ENCODE assay signal across 24 cellular contexts in genomic region chr20:63966172-63966943, GRCh38. TPM values are rescaled to one million over a fixed set of nuclear protein-coding genes. Genes with fewer than 3 reads are reported as not detected.
DNase-seq lines count a peak whose midpoint lies in the region; ATAC-seq, FAIRE-seq and TF ChIP-seq lines count a peak whose summit lies in the region.
"Had no signal": no experiment of that assay in that cellular context is flagged by ENCODE, and none has a peak within 500 bp of the region (broad histone marks: within the 10 kb centered on the region; RNA-seq: fewer than 3 reads in every experiment).

No MANE protein-coding gene starts in this region.

- H3K79me2 ChIP-seq in HepG2 (ENCODE audit: insufficient read depth, low read length), result peaks cover 13% of the 10 kb centered on the region

- in situ Hi-C loops in HepG2 (cut with HindIII; ENCODE audit: extremely low pct_ligation_motif_present, low pct_unique_long_range_greater_than_20kb), result no loop called here

- TF ChIP-seq POLR2A in HepG2 (IDR thresholded peaks at IDR 0.05; ENCODE audit: insufficient read depth in 1 of 2, low read depth in 2 of 2, low read length in 2 of 2) (0 out of 4 replicates have a peak, but pooled peaks of 1 of the 2 experiments have one; percentile 10), sigmoid colon (IDR thresholded peaks at IDR 0.05) (no peak)

- H3K23ac ChIP-seq in mesenchymal stem cell (ENCODE audit: low read length in 2 of 2), result no peak overlapping the region

- no peak overlapping the region for H3K14ac ChIP-seq in mesenchymal stem cell (ENCODE audit: low read length in 2 of 2)

- H3K27ac ChIP-seq in RWPE1, result peak overlapping the region; percentile 3; the same call in 1 of the 2 replicates
- no peak overlapping the region for H3K27ac ChIP-seq in HepG2 (ENCODE audit: extremely low read length, insufficient read depth, low read length)
- H3K27ac ChIP-seq in sigmoid colon, result no peak overlapping the region
- no peak overlapping the region for H3K27ac ChIP-seq in mesenchymal stem cell (ENCODE audit: low read length, poor library complexity, severe bottlenecking)
- H3K27ac ChIP-seq: ascending aorta, right lobe of liver, tibial nerve had no signal

- TF ChIP-seq RAD21 in HepG2 (CRISPR knock-in tag; IDR thresholded peaks at IDR 0.05), result no peak

- POLR2A ChIA-PET in RWPE1 (lab: Yijun Ruan, JAX; ENCODE audit: low non-redundant PET), result no interaction called here
- POLR2A ChIA-PET in HepG2 (lab: Yijun Ruan, JAX), result interaction anchor here (3.1 kb wide), 1 partner anchor 9 kb away, joined by 78 read pairs; the partner anchor contains the start of gene UCKL1

- H2BK15ac ChIP-seq in mesenchymal stem cell (ENCODE audit: low read depth, poor library complexity, severe bottlenecking), result no peak overlapping the region

- H2AK5ac ChIP-seq in mesenchymal stem cell (ENCODE audit: low read length, severe bottlenecking), result no peak overlapping the region

- H3K9me3 ChIP-seq in HepG2 (ENCODE audit: low read length), result no peaks in the 10 kb centered on the region
- H3K9me3 ChIP-seq in sigmoid colon, result no peaks in the 10 kb centered on the region
- no peaks in the 10 kb centered on the region for H3K9me3 ChIP-seq in mesenchymal stem cell (ENCODE audit: control insufficient read depth, low read length)
- H3K9me3 ChIP-seq: ascending aorta, MG63, right lobe of liver, tibial nerve had no signal

- no peak overlapping the region for H3K4ac ChIP-seq in mesenchymal stem cell (ENCODE audit: low read depth in 1 of 2, low read length in 2 of 2)

- no TSS peak for BruUV-seq in HepG2 (replicated peaks; lab: Mats Ljungman, UMichigan)

- H3K9ac ChIP-seq in HepG2 (ENCODE audit: insufficient read depth, low read depth, low read length) (no peak overlapping the region), mesenchymal stem cell (ENCODE audit: low read length) (no peak overlapping the region)

- H3K4me3 ChIP-seq in HepG2 (replicated peaks in 1 of 3; ENCODE audit: insufficient read depth in 1 of 3, low read depth in 2 of 3, low read length in 3 of 3) (no peak overlapping the region), sigmoid colon (no peak overlapping the region), mesenchymal stem cell (ENCODE audit: insufficient read depth in 1 of 2, low read depth in 1 of 2, low read length in 2 of 2) (peak overlapping the region in 1 of 2 experiments; percentile 22)
- H3K4me3 ChIP-seq: ascending aorta, MG63, right lobe of liver, tibial nerve had no signal

- DNase-seq in left cardiac atrium (peak; percentile 19), cardiac septum (ENCODE audit: low spot score) (no peak), RWPE1 (ENCODE audit: low spot score) (no peak), HepG2 (ENCODE audit: low spot score) (no peak), sigmoid colon (peak; percentile 60), mesenchymal stem cell (no peak)
- DNase-seq: activated B cell treated with CpG ODN at 0.5 μM for 24 hours; activated T-cell treated with anti-CD3 and anti-CD28 coated beads, Interleukin-2, amount 50 U/mL, for 48 hours; central memory CD4-positive, alpha-beta T cell; kidney glomerular epithelial cell; MG63; NCI-H1417 treated with DMSO at 0.1 percent for 48 hours; NCI-H2081 treated with DMSO at 0.1 percent for 48 hours; NCI-H345; SHP77; stimulated activated CD4-positive, alpha-beta T cell treated with anti-CD3 and anti-CD28 coated beads, Interleukin-15, amount 100 ng/mL, for 24 hours; T-helper 9 cell had no signal

- no peak overlapping the region for H4K91ac ChIP-seq in mesenchymal stem cell (ENCODE audit: low read length)

- H3K36me3 ChIP-seq in HepG2 (replicated peaks in 1 of 2; ENCODE audit: control insufficient read depth in 1 of 2, insufficient read depth in 2 of 2, low read length in 2 of 2), result peaks cover 41 to 53% of the 10 kb centered on the region in 2 experiments
- peaks cover 0 to 47% (median 30%) of the 10 kb centered on the region in 4 donors for H3K36me3 ChIP-seq in sigmoid colon
- H3K36me3 ChIP-seq in mesenchymal stem cell (ENCODE audit: control insufficient read depth in 1 of 2, insufficient read depth in 2 of 2, low read depth in 1 of 2, low read length in 2 of 2), result peaks cover 50 to 64% of the 10 kb centered on the region in 2 experiments

- intact Hi-C loops in left cardiac atrium (cut with DNase I), result no loop called here
- intact Hi-C loops in cardiac septum (cut with DNase I), result no loop called here
- intact Hi-C loops in HepG2 (cut with micrococcal nuclease; ENCODE audit: unreplicated experiment), result loop anchor here (10.0 kb wide), 1 partner anchor 1602 kb away; the partner anchor contains the start of gene LAMA5
- intact Hi-C loops in sigmoid colon (cut with DNase I), result no loop called here

- no peak for FAIRE-seq in HepG2 (lab: Jason Lieb, UNC)
- FAIRE-seq: endothelial cell of umbilical vein had no signal

- no peak overlapping the region for H3K4me2 ChIP-seq in HepG2 (ENCODE audit: low read depth, low read length)
- H3K4me2 ChIP-seq in mesenchymal stem cell (ENCODE audit: low read length, poor library complexity, severe bottlenecking), result no peak overlapping the region

- H3K79me1 ChIP-seq in mesenchymal stem cell (replicated peaks; ENCODE audit: low read length, poor library complexity, severe bottlenecking), result peaks cover 30% of the 10 kb centered on the region

- TF ChIP-seq EP300 in HepG2 (IDR thresholded peaks at IDR 0.05; ENCODE audit: low read depth in 2 of 2, low read length in 2 of 2), result no peak
- no peak for TF ChIP-seq EP300 in HepG2 (CRISPR knock-in tag; IDR thresholded peaks at IDR 0.05; ENCODE audit: borderline replicate concordance)
- TF ChIP-seq EP300 in sigmoid colon (IDR thresholded peaks at IDR 0.05), result no peak

- CTCF ChIA-PET in RWPE1 (lab: Yijun Ruan, JAX), result interaction anchor here (0.6 kb wide), 1 partner anchor 408 kb away, joined by 3 read pairs; no protein-coding TSS in a partner anchor
- CTCF ChIA-PET in HepG2 (lab: Yijun Ruan, JAX; ENCODE audit: low intra/inter-chr PET ratio, low total read pairs), result no interaction called here

- no peaks in the 10 kb centered on the region for H4K20me1 ChIP-seq in HepG2 (ENCODE audit: insufficient read depth, low read length)

- no peak overlapping the region for H2BK5ac ChIP-seq in mesenchymal stem cell (ENCODE audit: low read depth, low read length, poor library complexity, severe bottlenecking)

- H2BK12ac ChIP-seq in mesenchymal stem cell (ENCODE audit: low read length in 2 of 2), result no peak overlapping the region

- ATAC-seq in left cardiac atrium (no peak), HepG2 (no peak), esophagus mucosa (no peak), HG03342 (IDR thresholded peaks at IDR 0.05; ENCODE audit: unreplicated experiment) (no peak)
- ATAC-seq: naive thymus-derived CD4-positive, alpha-beta T cell; right lobe of liver had no signal

- H2BK120ac ChIP-seq in mesenchymal stem cell (ENCODE audit: low read depth, low read length), result no peak overlapping the region

- H2AFZ ChIP-seq in HepG2 (ENCODE audit: low read length) (no peak overlapping the region), mesenchymal stem cell (ENCODE audit: low read depth, low read length) (no peak overlapping the region)

- TF ChIP-seq CTCF in RWPE1 (conservative IDR thresholded peaks at IDR 0.05; ENCODE audit: low read depth) (no peak), HepG2 (CRISPR knock-in tag; IDR thresholded peaks at IDR 0.05) (no peak), sigmoid colon (IDR thresholded peaks at IDR 0.05) (no peak)

- peaks cover 25% of the 10 kb centered on the region for H3K4me1 ChIP-seq in HepG2 (ENCODE audit: insufficient read depth, low read length)
- peaks cover 0 to 19% (median 17%) of the 10 kb centered on the region in 4 donors for H3K4me1 ChIP-seq in sigmoid colon
- peaks cover 19% of the 10 kb centered on the region for H3K4me1 ChIP-seq in mesenchymal stem cell (ENCODE audit: control insufficient read depth, insufficient read depth, low read depth, low read length)

- WGBS in HepG2 (ENCODE audit: low lambda C conversion rate), result 98% methylated on average over 26 of the region's 27 CpGs
- WGBS in sigmoid colon, 2 donors, result 94 to 98% methylated on average over 27 of the region's 27 CpGs
- WGBS in mesenchymal stem cell, result 98% methylated on average over 26 of the region's 27 CpGs

- H3K27me3 ChIP-seq in HepG2 (ENCODE audit: control insufficient read depth in 1 of 2, insufficient read depth in 2 of 2, low read length in 2 of 2), result no peaks in the 10 kb centered on the region
- no peaks in the 10 kb centered on the region for H3K27me3 ChIP-seq in sigmoid colon
- no peaks in the 10 kb centered on the region for H3K27me3 ChIP-seq in mesenchymal stem cell (ENCODE audit: control insufficient read depth in 1 of 2, insufficient read depth in 1 of 2, low read length in 2 of 2)
- H3K27me3 ChIP-seq: ascending aorta, MG63, right lobe of liver, tibial nerve had no signal

- no peak overlapping the region for H3K18ac ChIP-seq in mesenchymal stem cell (ENCODE audit: low read depth in 1 of 2, low read length in 2 of 2)

- H4K8ac ChIP-seq in mesenchymal stem cell (ENCODE audit: low read length), result no peak overlapping the region

RNA-seq across cellular contexts. Expression of gene ZNF512B, which starts 3.4 kb away (rescaled TPM):
- total RNA-seq in left cardiac atrium (10 to 100 TPM; 11.7 to 14.5 TPM), cardiac septum (12.8 TPM), HepG2 (2016; rRNA removed; fragmentation: Illumina TruSeq; extraction: Trizol) (22.0 and 30.6 TPM in 2 replicates), sigmoid colon (10 to 100 TPM in 2 of 4 donors, 1 to 10 TPM in 2; 5.1 to 10.8 (median 9.0) TPM), esophagus mucosa (13.9 TPM)
- 2.9 and 3.3 TPM in 2 replicates for total RNA-seq in HepG2 (2016; cell fraction: cytosol; rRNA removed; fragmentation: Illumina TruSeq; extraction: Trizol; ENCODE audit: low read depth)
- 19.4 and 31.9 TPM in 2 replicates for total RNA-seq in HepG2 (2016; cell fraction: insoluble cytoplasmic fraction; rRNA removed; fragmentation: Illumina TruSeq; extraction: Trizol)
- total RNA-seq in HepG2 (2016; cell fraction: membrane; rRNA removed; fragmentation: Illumina TruSeq; extraction: Trizol), result 12.6 and 13.7 TPM in 2 replicates
- 28.0 and 32.8 TPM in 2 replicates for total RNA-seq in HepG2 (2016; cell fraction: nucleus; rRNA removed; fragmentation: Illumina TruSeq; extraction: Trizol)
- polyA plus RNA-seq in HepG2 (2011; rRNA removed) (11.5 and 16.4 TPM in 2 replicates), sigmoid colon (1 to 10 TPM in 2 of 3 donors, under 1 TPM in 1; 0.23 to 5.5 (median 1.2) TPM)
- polyA plus RNA-seq in HepG2 (2011; cell fraction: cytosol; rRNA removed), result 9.0 and 12.7 TPM in 2 replicates
- polyA plus RNA-seq in HepG2 (2011; cell fraction: nucleus; rRNA removed), result 106 and 141 TPM in 2 replicates
- 23.5 and 23.8 TPM in 2 replicates for polyA plus RNA-seq in HepG2 (2012)
- polyA plus RNA-seq in HepG2 (2016; cell fraction: cytosol; fragmentation: Illumina TruSeq; extraction: Trizol; ENCODE audit: low read depth), result 2.1 and 2.2 TPM in 2 replicates
- 23.5 and 28.8 TPM in 2 replicates for polyA plus RNA-seq in HepG2 (2016; cell fraction: insoluble cytoplasmic fraction; fragmentation: Illumina TruSeq; extraction: Trizol; ENCODE audit: low read depth)
- polyA plus RNA-seq in HepG2 (2016; cell fraction: membrane; fragmentation: Illumina TruSeq; extraction: Trizol; ENCODE audit: low read depth), result 8.1 and 9.6 TPM in 2 replicates
- 109 and 115 TPM in 2 replicates for polyA plus RNA-seq in HepG2 (2016; cell fraction: nucleus; fragmentation: Illumina TruSeq; extraction: Trizol; ENCODE audit: insufficient read depth, low read depth)
- polyA minus RNA-seq in HepG2 (2011; rRNA and poly(A)+ RNA removed; ENCODE audit: low replicate concordance), result 5.2 and 21.4 TPM in 2 replicates
- polyA minus RNA-seq in HepG2 (2011; cell fraction: cytosol; rRNA and poly(A)+ RNA removed), result 14.0 and 14.8 TPM in 2 replicates
- polyA minus RNA-seq in HepG2 (2011; cell fraction: nucleus; rRNA and poly(A)+ RNA removed), result 13.6 and 13.9 TPM in 2 replicates
- 12.2 TPM for polyA plus RNA-seq in mesenchymal stem cell (2013, experiment 1 of 2)
- 11.7 TPM for polyA plus RNA-seq in mesenchymal stem cell (2013, experiment 2 of 2)

RNA-seq across cellular contexts. Expression of gene UCKL1, which starts 10.1 kb away (rescaled TPM):
- total RNA-seq in left cardiac atrium (10 to 100 TPM; 30.8 to 32.4 TPM), cardiac septum (43.2 TPM), HepG2 (2016; rRNA removed; fragmentation: Illumina TruSeq; extraction: Trizol) (48.0 and 50.2 TPM in 2 replicates), sigmoid colon (10 to 100 TPM; 21.1 to 36.3 (median 24.9) TPM), esophagus mucosa (25.1 TPM)
- total RNA-seq in HepG2 (2016; cell fraction: cytosol; rRNA removed; fragmentation: Illumina TruSeq; extraction: Trizol; ENCODE audit: low read depth), result 15.0 and 16.7 TPM in 2 replicates
- total RNA-seq in HepG2 (2016; cell fraction: insoluble cytoplasmic fraction; rRNA removed; fragmentation: Illumina TruSeq; extraction: Trizol), result 43.5 and 50.1 TPM in 2 replicates
- 24.1 and 25.5 TPM in 2 replicates for total RNA-seq in HepG2 (2016; cell fraction: membrane; rRNA removed; fragmentation: Illumina TruSeq; extraction: Trizol)
- total RNA-seq in HepG2 (2016; cell fraction: nucleus; rRNA removed; fragmentation: Illumina TruSeq; extraction: Trizol), result 48.6 and 53.0 TPM in 2 replicates
- polyA plus RNA-seq in HepG2 (2011; rRNA removed) (126 and 168 TPM in 2 replicates), sigmoid colon (10 to 100 TPM; 22.8 to 45.6 (median 26.1) TPM)
- polyA plus RNA-seq in HepG2 (2011; cell fraction: cytosol; rRNA removed), result 98.0 and 129 TPM in 2 replicates
- 680 and 852 TPM in 2 replicates for polyA plus RNA-seq in HepG2 (2011; cell fraction: nucleus; rRNA removed)
- 77.7 and 89.9 TPM in 2 replicates for polyA plus RNA-seq in HepG2 (2012)
- 10.6 and 11.6 TPM in 2 replicates for polyA plus RNA-seq in HepG2 (2016; cell fraction: cytosol; fragmentation: Illumina TruSeq; extraction: Trizol; ENCODE audit: low read depth)
- 45.9 and 52.5 TPM in 2 replicates for polyA plus RNA-seq in HepG2 (2016; cell fraction: insoluble cytoplasmic fraction; fragmentation: Illumina TruSeq; extraction: Trizol; ENCODE audit: low read depth)
- polyA plus RNA-seq in HepG2 (2016; cell fraction: membrane; fragmentation: Illumina TruSeq; extraction: Trizol; ENCODE audit: low read depth), result 15.4 and 15.7 TPM in 2 replicates
- 207 and 220 TPM in 2 replicates for polyA plus RNA-seq in HepG2 (2016; cell fraction: nucleus; fragmentation: Illumina TruSeq; extraction: Trizol; ENCODE audit: insufficient read depth, low read depth)
- polyA minus RNA-seq in HepG2 (2011; rRNA and poly(A)+ RNA removed; ENCODE audit: low replicate concordance), result 43.6 and 139 TPM in 2 replicates
- polyA minus RNA-seq in HepG2 (2011; cell fraction: cytosol; rRNA and poly(A)+ RNA removed), result 37.0 and 42.5 TPM in 2 replicates
- polyA minus RNA-seq in HepG2 (2011; cell fraction: nucleus; rRNA and poly(A)+ RNA removed), result 80.1 and 85.5 TPM in 2 replicates
- 21.1 TPM for polyA plus RNA-seq in mesenchymal stem cell (2013, experiment 1 of 2)
- 20.1 TPM for polyA plus RNA-seq in mesenchymal stem cell (2013, experiment 2 of 2)

RNA-seq across cellular contexts. Expression of gene SAMD10, which starts 13.1 kb away (rescaled TPM):
- total RNA-seq in left cardiac atrium, result 1 to 10 TPM; 2.7 to 3.8 TPM
- 4.0 TPM for total RNA-seq in cardiac septum
- 5.1 and 6.1 TPM in 2 replicates for total RNA-seq in HepG2 (2016; rRNA removed; fragmentation: Illumina TruSeq; extraction: Trizol)
- total RNA-seq in HepG2 (2016; cell fraction: cytosol; rRNA removed; fragmentation: Illumina TruSeq; extraction: Trizol; ENCODE audit: low read depth), result 3.8 and 3.9 TPM in 2 replicates
- 4.7 and 6.8 TPM in 2 replicates for total RNA-seq in HepG2 (2016; cell fraction: insoluble cytoplasmic fraction; rRNA removed; fragmentation: Illumina TruSeq; extraction: Trizol)
- total RNA-seq in HepG2 (2016; cell fraction: membrane; rRNA removed; fragmentation: Illumina TruSeq; extraction: Trizol), result 7.9 and 9.1 TPM in 2 replicates
- total RNA-seq in HepG2 (2016; cell fraction: nucleus; rRNA removed; fragmentation: Illumina TruSeq; extraction: Trizol), result 5.9 and 6.0 TPM in 2 replicates
- polyA plus RNA-seq in HepG2 (2011; rRNA removed), result 11.0 and 11.8 TPM in 2 replicates
- polyA plus RNA-seq in HepG2 (2011; cell fraction: cytosol; rRNA removed), result 5.2 and 8.8 TPM in 2 replicates
- 51.4 and 63.7 TPM in 2 replicates for polyA plus RNA-seq in HepG2 (2011; cell fraction: nucleus; rRNA removed)
- 6.2 and 8.9 TPM in 2 replicates for polyA plus RNA-seq in HepG2 (2012)
- polyA plus RNA-seq in HepG2 (2016; cell fraction: cytosol; fragmentation: Illumina TruSeq; extraction: Trizol; ENCODE audit: low read depth), result 8.7 and 9.1 TPM in 2 replicates
- polyA plus RNA-seq in HepG2 (2016; cell fraction: insoluble cytoplasmic fraction; fragmentation: Illumina TruSeq; extraction: Trizol; ENCODE audit: low read depth), result 8.4 and 12.7 TPM in 2 replicates
- polyA plus RNA-seq in HepG2 (2016; cell fraction: membrane; fragmentation: Illumina TruSeq; extraction: Trizol; ENCODE audit: low read depth), result 15.2 and 15.4 TPM in 2 replicates
- polyA plus RNA-seq in HepG2 (2016; cell fraction: nucleus; fragmentation: Illumina TruSeq; extraction: Trizol; ENCODE audit: insufficient read depth, low read depth), result 20.5 and 24.8 TPM in 2 replicates
- polyA minus RNA-seq in HepG2 (2011; rRNA and poly(A)+ RNA removed; ENCODE audit: low replicate concordance), result 3.7 and 5.9 TPM in 2 replicates
- polyA minus RNA-seq in HepG2 (2011; cell fraction: cytosol; rRNA and poly(A)+ RNA removed), result 4.8 and 6.0 TPM in 2 replicates
- polyA minus RNA-seq in HepG2 (2011; cell fraction: nucleus; rRNA and poly(A)+ RNA removed), result 3.3 and 4.0 TPM in 2 replicates
- 1 to 10 TPM in 3 of 4 donors, under 1 TPM in 1; 0.68 to 8.3 (median 1.9) TPM for total RNA-seq in sigmoid colon
- 1 to 10 TPM; 2.8 to 8.7 (median 4.2) TPM for polyA plus RNA-seq in sigmoid colon
- 5.7 TPM for total RNA-seq in esophagus mucosa
- polyA plus RNA-seq in mesenchymal stem cell (2013, experiment 1 of 2), result 2.8 TPM
- 2.2 TPM for polyA plus RNA-seq in mesenchymal stem cell (2013, experiment 2 of 2)
- total RNA-seq: ascending aorta had no signal

RNA-seq across cellular contexts. Expression of gene PRPF6, which starts 14.6 kb away (rescaled TPM):
- total RNA-seq in left cardiac atrium (10 to 100 TPM; 38.8 to 43.9 TPM), cardiac septum (47.5 TPM), HepG2 (2016; rRNA removed; fragmentation: Illumina TruSeq; extraction: Trizol) (101 and 127 TPM in 2 replicates), sigmoid colon (10 to 100 TPM; 42.3 to 52.1 (median 46.9) TPM), esophagus mucosa (39.7 TPM)
- total RNA-seq in HepG2 (2016; cell fraction: cytosol; rRNA removed; fragmentation: Illumina TruSeq; extraction: Trizol; ENCODE audit: low read depth), result 28.1 and 30.5 TPM in 2 replicates
- 101 and 116 TPM in 2 replicates for total RNA-seq in HepG2 (2016; cell fraction: insoluble cytoplasmic fraction; rRNA removed; fragmentation: Illumina TruSeq; extraction: Trizol)
- total RNA-seq in HepG2 (2016; cell fraction: membrane; rRNA removed; fragmentation: Illumina TruSeq; extraction: Trizol), result 51.1 and 54.9 TPM in 2 replicates
- total RNA-seq in HepG2 (2016; cell fraction: nucleus; rRNA removed; fragmentation: Illumina TruSeq; extraction: Trizol), result 68.1 and 77.4 TPM in 2 replicates
- polyA plus RNA-seq in HepG2 (2011; rRNA removed) (63.7 and 65.3 TPM in 2 replicates), sigmoid colon (10 to 100 TPM; 23.4 to 59.9 (median 26.4) TPM)
- polyA plus RNA-seq in HepG2 (2011; cell fraction: cytosol; rRNA removed), result 58.9 and 67.6 TPM in 2 replicates
- 82.2 and 84.5 TPM in 2 replicates for polyA plus RNA-seq in HepG2 (2011; cell fraction: nucleus; rRNA removed)
- 79.5 and 80.7 TPM in 2 replicates for polyA plus RNA-seq in HepG2 (2012)
- 41.2 and 42.1 TPM in 2 replicates for polyA plus RNA-seq in HepG2 (2016; cell fraction: cytosol; fragmentation: Illumina TruSeq; extraction: Trizol; ENCODE audit: low read depth)
- 130 and 149 TPM in 2 replicates for polyA plus RNA-seq in HepG2 (2016; cell fraction: insoluble cytoplasmic fraction; fragmentation: Illumina TruSeq; extraction: Trizol; ENCODE audit: low read depth)
- polyA plus RNA-seq in HepG2 (2016; cell fraction: membrane; fragmentation: Illumina TruSeq; extraction: Trizol; ENCODE audit: low read depth), result 56.1 and 60.4 TPM in 2 replicates
- 122 TPM in 2 replicates for polyA plus RNA-seq in HepG2 (2016; cell fraction: nucleus; fragmentation: Illumina TruSeq; extraction: Trizol; ENCODE audit: insufficient read depth, low read depth)
- polyA minus RNA-seq in HepG2 (2011; rRNA and poly(A)+ RNA removed; ENCODE audit: low replicate concordance), result 50.1 and 75.7 TPM in 2 replicates
- polyA minus RNA-seq in HepG2 (2011; cell fraction: cytosol; rRNA and poly(A)+ RNA removed), result 46.1 and 51.9 TPM in 2 replicates
- polyA minus RNA-seq in HepG2 (2011; cell fraction: nucleus; rRNA and poly(A)+ RNA removed), result 44.4 and 50.5 TPM in 2 replicates
- polyA plus RNA-seq in mesenchymal stem cell (2013, experiment 1 of 2), result 31.5 TPM
- 30.9 TPM for polyA plus RNA-seq in mesenchymal stem cell (2013, experiment 2 of 2)

Comparison
In these comparisons a context has a peak if more than half of its experiments do, and no peak if none do; other contexts are left out.
1. DNase-seq: peak in left cardiac atrium (single experiment) and sigmoid colon (single experiment); none in cardiac septum (single experiment), RWPE1 (single experiment), HepG2 (single experiment) and mesenchymal stem cell (single experiment).